Comparison of ENCODE assay signal across 1 cellular context in the genomic region with DNA sequence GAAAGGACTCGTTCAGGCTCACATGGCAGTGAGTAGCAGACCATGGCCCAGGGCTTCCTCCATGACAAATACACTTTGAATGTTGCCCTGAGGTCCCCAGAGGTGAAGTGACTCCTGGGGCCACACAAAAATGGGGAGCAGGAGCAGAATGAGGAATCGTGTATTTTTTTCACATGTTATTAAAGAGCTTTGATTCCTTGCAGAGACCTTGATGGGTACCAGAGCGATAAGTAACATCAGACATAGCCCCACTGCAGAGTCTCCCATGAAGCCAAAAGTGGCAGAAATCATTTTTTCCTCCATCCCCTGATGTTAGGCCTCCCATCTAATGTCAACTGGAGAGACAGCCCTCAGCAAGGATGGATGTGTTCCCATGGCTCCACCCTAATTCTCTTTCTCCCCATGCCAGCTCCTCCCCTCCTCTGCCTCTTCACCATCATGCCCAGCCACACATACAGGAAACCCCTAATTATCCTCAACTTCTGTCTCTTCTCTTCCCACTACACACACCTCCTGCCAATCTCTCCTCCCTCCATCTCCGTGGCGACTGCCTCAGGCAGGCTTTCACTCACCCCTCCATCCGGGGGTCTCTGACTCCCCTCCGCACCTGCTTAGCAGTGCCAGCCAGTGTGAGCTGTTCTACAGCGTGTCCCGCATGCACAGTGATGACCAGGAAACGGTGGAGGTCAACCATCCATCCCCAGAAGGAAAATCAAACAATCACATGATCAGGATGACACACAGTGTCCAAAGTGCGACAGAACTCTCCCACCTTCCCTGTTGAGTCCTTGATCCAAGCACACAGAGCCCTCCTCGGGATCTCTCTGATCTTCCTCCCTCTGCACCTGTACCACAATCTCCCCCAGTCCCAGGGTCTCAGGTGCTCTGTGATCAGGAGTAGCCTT.
TF ChIP-seq lines count a peak whose summit lies in the region.

No MANE protein-coding gene starts in this region.

TF ChIP-seq in HepG2, 621 proteins besides CTCF, POLR2A, EP300 and RAD21 (continued from another document and continues in another):
- TF ChIP-seq ATAD3A (CRISPR knock-in tag; IDR thresholded peaks at IDR 0.05) (no peak), ZBTB7A (CRISPR knock-in tag; IDR thresholded peaks at IDR 0.05) (peak; percentile 30; the same call in 1 of the 2 replicates), ZNF232 (CRISPR knock-in tag; IDR thresholded peaks at IDR 0.05; ENCODE audit: borderline replicate concordance) (0 out of 2 replicates have a peak, but pooled peaks have one; percentile 52), NCOR1 (IDR thresholded peaks at IDR 0.05; ENCODE audit: borderline replicate concordance, low read length) (peak; percentile 87; the same call in 1 of the 2 replicates), SAFB2 (CRISPR knock-in tag; IDR thresholded peaks at IDR 0.05; ENCODE audit: borderline replicate concordance, low read depth) (peak; percentile 37; the same call in 1 of the 2 replicates), KLF13 (CRISPR knock-in tag; IDR thresholded peaks at IDR 0.05) (no peak), TAF15 (IDR thresholded peaks at IDR 0.05; ENCODE audit: low read depth, low read length, poor library complexity, severe bottlenecking) (no peak), KAT2B (IDR thresholded peaks at IDR 0.05; ENCODE audit: borderline replicate concordance, low read depth, low read length) (no peak), AGO2 (optimal IDR thresholded peaks at IDR 0.05; ENCODE audit: low read depth, low read length) (no peak), HIVEP1 (CRISPR knock-in tag; IDR thresholded peaks at IDR 0.05) (peak; percentile 44; the same call in 1 of the 2 replicates), CAMTA2 (CRISPR knock-in tag; IDR thresholded peaks at IDR 0.05; ENCODE audit: borderline replicate concordance) (no peak), KDM5A (IDR thresholded peaks at IDR 0.05; ENCODE audit: borderline replicate concordance, low read length) (peak; percentile 34; the same call in 1 of the 2 replicates), MLLT10 (CRISPR knock-in tag; IDR thresholded peaks at IDR 0.05) (no peak), NR2F2 (IDR thresholded peaks at IDR 0.05; ENCODE audit: borderline replicate concordance, low read depth) (peak; percentile 49; the same call in 1 of the 2 replicates), ZNF629 (CRISPR knock-in tag; conservative IDR thresholded peaks at IDR 0.05) (peak; percentile 8; the same call in 1 of the 2 replicates), ZNF333 (CRISPR knock-in tag; IDR thresholded peaks at IDR 0.05; ENCODE audit: borderline replicate concordance) (no peak), HMG20B (CRISPR knock-in tag; conservative IDR thresholded peaks at IDR 0.05) (no peak; the same call in 1 of the 2 replicates), SRY (CRISPR knock-in tag; IDR thresholded peaks at IDR 0.05) (0 out of 2 replicates have a peak, but pooled peaks have one; percentile 35), KDM3A (CRISPR knock-in tag; IDR thresholded peaks at IDR 0.05; ENCODE audit: low read depth) (no peak), JUN (CRISPR knock-in tag; IDR thresholded peaks at IDR 0.05) (0 out of 2 replicates have a peak, but pooled peaks have one; percentile 71), ZNF713 (CRISPR knock-in tag; IDR thresholded peaks at IDR 0.05) (no peak), ZFX (CRISPR knock-in tag; IDR thresholded peaks at IDR 0.05; ENCODE audit: low read depth) (peak; percentile 47), ZNF761 (CRISPR knock-in tag; conservative IDR thresholded peaks at IDR 0.05) (no peak), DPF2 (CRISPR knock-in tag; IDR thresholded peaks at IDR 0.05; ENCODE audit: borderline replicate concordance, low read depth) (peak; percentile 90), PITX1 (CRISPR knock-in tag; IDR thresholded peaks at IDR 0.05) (peak; percentile 79; the same call in 1 of the 2 replicates)
- TF ChIP-seq, protein P1, sequence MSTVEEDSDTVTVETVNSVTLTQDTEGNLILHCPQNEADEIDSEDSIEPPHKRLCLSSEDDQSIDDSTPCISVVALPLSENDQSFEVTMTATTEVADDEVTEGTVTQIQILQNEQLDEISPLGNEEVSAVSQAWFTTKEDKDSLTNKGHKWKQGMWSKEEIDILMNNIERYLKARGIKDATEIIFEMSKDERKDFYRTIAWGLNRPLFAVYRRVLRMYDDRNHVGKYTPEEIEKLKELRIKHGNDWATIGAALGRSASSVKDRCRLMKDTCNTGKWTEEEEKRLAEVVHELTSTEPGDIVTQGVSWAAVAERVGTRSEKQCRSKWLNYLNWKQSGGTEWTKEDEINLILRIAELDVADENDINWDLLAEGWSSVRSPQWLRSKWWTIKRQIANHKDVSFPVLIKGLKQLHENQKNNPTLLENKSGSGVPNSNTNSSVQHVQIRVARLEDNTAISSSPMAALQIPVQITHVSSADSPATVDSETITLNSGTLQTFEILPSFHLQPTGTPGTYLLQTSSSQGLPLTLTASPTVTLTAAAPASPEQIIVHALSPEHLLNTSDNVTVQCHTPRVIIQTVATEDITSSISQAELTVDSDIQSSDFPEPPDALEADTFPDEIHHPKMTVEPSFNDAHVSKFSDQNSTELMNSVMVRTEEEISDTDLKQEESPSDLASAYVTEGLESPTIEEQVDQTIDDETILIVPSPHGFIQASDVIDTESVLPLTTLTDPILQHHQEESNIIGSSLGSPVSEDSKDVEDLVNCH (CRISPR knock-in tag; IDR thresholded peaks at IDR 0.05), result no peak
- TF ChIP-seq, protein P2, sequence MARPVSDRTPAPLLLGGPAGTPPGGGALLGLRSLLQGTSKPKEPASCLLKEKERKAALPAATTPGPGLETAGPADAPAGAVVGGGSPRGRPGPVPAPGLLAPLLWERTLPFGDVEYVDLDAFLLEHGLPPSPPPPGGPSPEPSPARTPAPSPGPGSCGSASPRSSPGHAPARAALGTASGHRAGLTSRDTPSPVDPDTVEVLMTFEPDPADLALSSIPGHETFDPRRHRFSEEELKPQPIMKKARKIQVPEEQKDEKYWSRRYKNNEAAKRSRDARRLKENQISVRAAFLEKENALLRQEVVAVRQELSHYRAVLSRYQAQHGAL (CRISPR knock-in tag; IDR thresholded peaks at IDR 0.05; ENCODE audit: not compliant biosample characterization), result peak; percentile 60
- TF ChIP-seq, protein P3, sequence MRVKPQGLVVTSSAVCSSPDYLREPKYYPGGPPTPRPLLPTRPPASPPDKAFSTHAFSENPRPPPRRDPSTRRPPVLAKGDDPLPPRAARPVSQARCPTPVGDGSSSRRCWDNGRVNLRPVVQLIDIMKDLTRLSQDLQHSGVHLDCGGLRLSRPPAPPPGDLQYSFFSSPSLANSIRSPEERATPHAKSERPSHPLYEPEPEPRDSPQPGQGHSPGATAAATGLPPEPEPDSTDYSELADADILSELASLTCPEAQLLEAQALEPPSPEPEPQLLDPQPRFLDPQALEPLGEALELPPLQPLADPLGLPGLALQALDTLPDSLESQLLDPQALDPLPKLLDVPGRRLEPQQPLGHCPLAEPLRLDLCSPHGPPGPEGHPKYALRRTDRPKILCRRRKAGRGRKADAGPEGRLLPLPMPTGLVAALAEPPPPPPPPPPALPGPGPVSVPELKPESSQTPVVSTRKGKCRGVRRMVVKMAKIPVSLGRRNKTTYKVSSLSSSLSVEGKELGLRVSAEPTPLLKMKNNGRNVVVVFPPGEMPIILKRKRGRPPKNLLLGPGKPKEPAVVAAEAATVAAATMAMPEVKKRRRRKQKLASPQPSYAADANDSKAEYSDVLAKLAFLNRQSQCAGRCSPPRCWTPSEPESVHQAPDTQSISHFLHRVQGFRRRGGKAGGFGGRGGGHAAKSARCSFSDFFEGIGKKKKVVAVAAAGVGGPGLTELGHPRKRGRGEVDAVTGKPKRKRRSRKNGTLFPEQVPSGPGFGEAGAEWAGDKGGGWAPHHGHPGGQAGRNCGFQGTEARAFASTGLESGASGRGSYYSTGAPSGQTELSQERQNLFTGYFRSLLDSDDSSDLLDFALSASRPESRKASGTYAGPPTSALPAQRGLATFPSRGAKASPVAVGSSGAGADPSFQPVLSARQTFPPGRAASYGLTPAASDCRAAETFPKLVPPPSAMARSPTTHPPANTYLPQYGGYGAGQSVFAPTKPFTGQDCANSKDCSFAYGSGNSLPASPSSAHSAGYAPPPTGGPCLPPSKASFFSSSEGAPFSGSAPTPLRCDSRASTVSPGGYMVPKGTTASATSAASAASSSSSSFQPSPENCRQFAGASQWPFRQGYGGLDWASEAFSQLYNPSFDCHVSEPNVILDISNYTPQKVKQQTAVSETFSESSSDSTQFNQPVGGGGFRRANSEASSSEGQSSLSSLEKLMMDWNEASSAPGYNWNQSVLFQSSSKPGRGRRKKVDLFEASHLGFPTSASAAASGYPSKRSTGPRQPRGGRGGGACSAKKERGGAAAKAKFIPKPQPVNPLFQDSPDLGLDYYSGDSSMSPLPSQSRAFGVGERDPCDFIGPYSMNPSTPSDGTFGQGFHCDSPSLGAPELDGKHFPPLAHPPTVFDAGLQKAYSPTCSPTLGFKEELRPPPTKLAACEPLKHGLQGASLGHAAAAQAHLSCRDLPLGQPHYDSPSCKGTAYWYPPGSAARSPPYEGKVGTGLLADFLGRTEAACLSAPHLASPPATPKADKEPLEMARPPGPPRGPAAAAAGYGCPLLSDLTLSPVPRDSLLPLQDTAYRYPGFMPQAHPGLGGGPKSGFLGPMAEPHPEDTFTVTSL (CRISPR knock-in tag; IDR thresholded peaks at IDR 0.05; ENCODE audit: borderline replicate concordance), result peak; percentile 76
- TF ChIP-seq, protein P4, sequence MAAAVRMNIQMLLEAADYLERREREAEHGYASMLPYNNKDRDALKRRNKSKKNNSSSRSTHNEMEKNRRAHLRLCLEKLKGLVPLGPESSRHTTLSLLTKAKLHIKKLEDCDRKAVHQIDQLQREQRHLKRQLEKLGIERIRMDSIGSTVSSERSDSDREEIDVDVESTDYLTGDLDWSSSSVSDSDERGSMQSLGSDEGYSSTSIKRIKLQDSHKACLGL (CRISPR knock-in tag; IDR thresholded peaks at IDR 0.05), result no peak
- TF ChIP-seq, protein P5, sequence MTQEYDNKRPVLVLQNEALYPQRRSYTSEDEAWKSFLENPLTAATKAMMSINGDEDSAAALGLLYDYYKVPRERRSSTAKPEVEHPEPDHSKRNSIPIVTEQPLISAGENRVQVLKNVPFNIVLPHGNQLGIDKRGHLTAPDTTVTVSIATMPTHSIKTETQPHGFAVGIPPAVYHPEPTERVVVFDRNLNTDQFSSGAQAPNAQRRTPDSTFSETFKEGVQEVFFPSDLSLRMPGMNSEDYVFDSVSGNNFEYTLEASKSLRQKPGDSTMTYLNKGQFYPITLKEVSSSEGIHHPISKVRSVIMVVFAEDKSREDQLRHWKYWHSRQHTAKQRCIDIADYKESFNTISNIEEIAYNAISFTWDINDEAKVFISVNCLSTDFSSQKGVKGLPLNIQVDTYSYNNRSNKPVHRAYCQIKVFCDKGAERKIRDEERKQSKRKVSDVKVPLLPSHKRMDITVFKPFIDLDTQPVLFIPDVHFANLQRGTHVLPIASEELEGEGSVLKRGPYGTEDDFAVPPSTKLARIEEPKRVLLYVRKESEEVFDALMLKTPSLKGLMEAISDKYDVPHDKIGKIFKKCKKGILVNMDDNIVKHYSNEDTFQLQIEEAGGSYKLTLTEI (CRISPR knock-in tag; conservative IDR thresholded peaks at IDR 0.05), result no peak
- TF ChIP-seq, protein P6, sequence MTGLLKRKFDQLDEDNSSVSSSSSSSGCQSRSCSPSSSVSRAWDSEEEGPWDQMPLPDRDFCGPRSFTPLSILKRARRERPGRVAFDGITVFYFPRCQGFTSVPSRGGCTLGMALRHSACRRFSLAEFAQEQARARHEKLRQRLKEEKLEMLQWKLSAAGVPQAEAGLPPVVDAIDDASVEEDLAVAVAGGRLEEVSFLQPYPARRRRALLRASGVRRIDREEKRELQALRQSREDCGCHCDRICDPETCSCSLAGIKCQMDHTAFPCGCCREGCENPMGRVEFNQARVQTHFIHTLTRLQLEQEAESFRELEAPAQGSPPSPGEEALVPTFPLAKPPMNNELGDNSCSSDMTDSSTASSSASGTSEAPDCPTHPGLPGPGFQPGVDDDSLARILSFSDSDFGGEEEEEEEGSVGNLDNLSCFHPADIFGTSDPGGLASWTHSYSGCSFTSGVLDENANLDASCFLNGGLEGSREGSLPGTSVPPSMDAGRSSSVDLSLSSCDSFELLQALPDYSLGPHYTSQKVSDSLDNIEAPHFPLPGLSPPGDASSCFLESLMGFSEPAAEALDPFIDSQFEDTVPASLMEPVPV (CRISPR knock-in tag; IDR thresholded peaks at IDR 0.05), result no peak
- TF ChIP-seq, protein P7, sequence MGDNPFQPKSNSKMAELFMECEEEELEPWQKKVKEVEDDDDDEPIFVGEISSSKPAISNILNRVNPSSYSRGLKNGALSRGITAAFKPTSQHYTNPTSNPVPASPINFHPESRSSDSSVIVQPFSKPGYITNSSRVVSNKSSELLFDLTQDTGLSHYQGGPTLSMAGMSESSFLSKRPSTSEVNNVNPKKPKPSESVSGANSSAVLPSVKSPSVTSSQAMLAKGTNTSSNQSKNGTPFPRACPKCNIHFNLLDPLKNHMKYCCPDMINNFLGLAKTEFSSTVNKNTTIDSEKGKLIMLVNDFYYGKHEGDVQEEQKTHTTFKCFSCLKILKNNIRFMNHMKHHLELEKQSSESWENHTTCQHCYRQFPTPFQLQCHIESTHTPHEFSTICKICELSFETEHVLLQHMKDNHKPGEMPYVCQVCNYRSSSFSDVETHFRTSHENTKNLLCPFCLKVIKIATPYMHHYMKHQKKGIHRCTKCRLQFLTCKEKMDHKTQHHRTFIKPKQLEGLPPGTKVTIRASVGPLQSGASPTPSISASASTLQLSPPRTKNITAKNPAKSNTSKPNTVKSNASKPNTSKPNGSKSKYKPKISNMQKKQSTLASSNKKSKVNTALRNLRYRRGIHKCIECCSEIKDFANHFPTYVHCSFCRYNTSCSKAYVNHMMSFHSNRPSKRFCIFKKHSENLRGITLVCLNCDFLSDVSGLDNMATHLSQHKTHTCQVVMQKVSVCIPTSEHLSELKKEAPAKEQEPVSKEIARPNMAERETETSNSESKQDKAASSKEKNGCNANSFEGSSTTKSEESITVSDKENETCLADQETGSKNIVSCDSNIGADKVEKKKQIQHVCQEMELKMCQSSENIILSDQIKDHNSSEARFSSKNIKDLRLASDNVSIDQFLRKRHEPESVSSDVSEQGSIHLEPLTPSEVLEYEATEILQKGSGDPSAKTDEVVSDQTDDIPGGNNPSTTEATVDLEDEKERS (CRISPR knock-in tag; IDR thresholded peaks at IDR 0.05), result no peak
- TF ChIP-seq, protein P8, sequence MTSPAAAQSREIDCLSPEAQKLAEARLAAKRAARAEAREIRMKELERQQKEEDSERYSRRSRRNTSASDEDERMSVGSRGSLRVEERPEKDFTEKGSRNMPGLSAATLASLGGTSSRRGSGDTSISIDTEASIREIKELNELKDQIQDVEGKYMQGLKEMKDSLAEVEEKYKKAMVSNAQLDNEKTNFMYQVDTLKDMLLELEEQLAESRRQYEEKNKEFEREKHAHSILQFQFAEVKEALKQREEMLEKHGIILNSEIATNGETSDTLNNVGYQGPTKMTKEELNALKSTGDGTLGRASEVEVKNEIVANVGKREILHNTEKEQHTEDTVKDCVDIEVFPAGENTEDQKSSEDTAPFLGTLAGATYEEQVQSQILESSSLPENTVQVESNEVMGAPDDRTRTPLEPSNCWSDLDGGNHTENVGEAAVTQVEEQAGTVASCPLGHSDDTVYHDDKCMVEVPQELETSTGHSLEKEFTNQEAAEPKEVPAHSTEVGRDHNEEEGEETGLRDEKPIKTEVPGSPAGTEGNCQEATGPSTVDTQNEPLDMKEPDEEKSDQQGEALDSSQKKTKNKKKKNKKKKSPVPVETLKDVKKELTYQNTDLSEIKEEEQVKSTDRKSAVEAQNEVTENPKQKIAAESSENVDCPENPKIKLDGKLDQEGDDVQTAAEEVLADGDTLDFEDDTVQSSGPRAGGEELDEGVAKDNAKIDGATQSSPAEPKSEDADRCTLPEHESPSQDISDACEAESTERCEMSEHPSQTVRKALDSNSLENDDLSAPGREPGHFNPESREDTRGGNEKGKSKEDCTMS (CRISPR knock-in tag; conservative IDR thresholded peaks at IDR 0.05), result no peak
